8 cellular contexts compared by ENCODE assay signal in the genomic region with DNA sequence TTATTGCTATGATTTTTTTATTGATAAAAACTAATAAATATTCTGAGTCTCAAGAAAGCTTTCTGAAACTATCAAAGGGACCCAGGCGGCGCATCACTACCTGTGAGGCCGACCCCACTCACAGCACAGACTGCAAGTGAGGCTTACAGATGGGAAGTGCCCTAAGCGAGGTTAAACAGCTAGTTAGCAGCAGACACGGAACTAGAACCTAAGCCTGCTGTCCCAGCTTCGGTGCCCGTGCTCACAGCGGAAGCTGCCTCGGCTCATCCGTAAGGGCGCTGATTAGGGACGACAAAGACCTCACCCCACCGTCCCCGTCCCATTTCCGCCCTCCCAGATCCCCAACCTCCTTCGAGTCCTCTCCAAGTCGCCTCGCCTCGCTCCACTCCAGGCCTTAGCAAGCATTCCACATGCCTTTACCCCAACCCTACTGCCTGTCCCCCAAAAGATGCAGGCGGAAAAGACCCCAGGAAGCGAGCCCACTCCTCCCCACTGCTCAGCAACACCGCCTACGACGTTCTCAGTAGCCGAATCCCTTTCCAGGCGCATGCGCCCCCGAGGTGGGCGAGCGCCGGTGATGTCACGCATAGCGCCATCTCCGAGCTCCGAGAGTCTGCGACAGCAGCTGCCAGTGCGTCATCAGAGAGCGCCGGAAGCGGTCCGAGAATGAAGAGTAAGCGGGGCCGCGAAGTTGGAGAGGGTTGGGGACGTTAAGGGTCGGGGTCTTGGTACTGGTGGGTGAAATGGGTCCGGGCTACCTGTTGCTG. TPM values are rescaled to one million over a fixed set of nuclear protein-coding genes. Genes with fewer than 3 reads are reported as not detected.
A peak's percentile ranks its signal among the peaks of the same experiment; 100 is the strongest.
DNase-seq lines count a peak whose midpoint lies in the region; ATAC-seq, FAIRE-seq and TF ChIP-seq lines count a peak whose summit lies in the region.

A gene with protein sequence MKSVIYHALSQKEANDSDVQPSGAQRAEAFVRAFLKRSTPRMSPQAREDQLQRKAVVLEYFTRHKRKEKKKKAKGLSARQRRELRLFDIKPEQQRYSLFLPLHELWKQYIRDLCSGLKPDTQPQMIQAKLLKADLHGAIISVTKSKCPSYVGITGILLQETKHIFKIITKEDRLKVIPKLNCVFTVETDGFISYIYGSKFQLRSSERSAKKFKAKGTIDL (plus strand): TSS at position 631 of the 767 bp plus-strand sequence. CDS start 36 bp downstream, at position 667.

- no peaks in the 10 kb centered on the region for H3K9me3 ChIP-seq in kidney (ENCODE audit: control insufficient read depth in 1 of 2, low read length in 2 of 2)

- no peak for FAIRE-seq in kidney (lab: Jason Lieb, UNC)

- TF ChIP-seq CTCF in AG09309 (IDR thresholded peaks at IDR 0.05; ENCODE audit: control insufficient read depth, insufficient read depth, low read depth, low read length, missing control alignments) (no peak), kidney (IDR thresholded peaks at IDR 0.05; ENCODE audit: borderline replicate concordance, extremely low read depth, insufficient read depth) (no peak)

- ATAC-seq in GM19025 (IDR thresholded peaks at IDR 0.05; ENCODE audit: low read depth, unreplicated experiment) = peak; percentile 66
- peak; percentile 57 for ATAC-seq in HG03342 (IDR thresholded peaks at IDR 0.05; ENCODE audit: unreplicated experiment)

- H3K4me3 ChIP-seq in AG09309 (ENCODE audit: control insufficient read depth, low read depth, low read length) = peak within 1 kb of the TSS; percentile 93
- peak within 1 kb of the TSS; percentile 90 to 94 for H3K4me3 ChIP-seq in kidney (ENCODE audit: low read length in 2 of 2)

- H3K27ac ChIP-seq in kidney (ENCODE audit: low read depth in 2 of 2, low read length in 2 of 2) = peak within 1 kb of the TSS; percentile 95

- intact Hi-C loops in kidney (cut with DNase I) = no loop called here

- DNase-seq in AG09309 (ENCODE audit: low read depth) (peak; percentile 72), NCI-H460 (ENCODE audit: extremely low read depth, low read depth) (peak; percentile 89), cerebellar nuclear complex (lab: John Stamatoyannopoulos, UW) (peak; percentile 59 to 81), kidney (peak; percentile 99)
- peak; percentile 98 for DNase-seq in activated CD4-positive, CD25-positive, alpha-beta regulatory T cell treated with anti-CD3 and anti-CD28 coated beads, Interleukin-2, amount 50 U/mL, for 72 hours
- peak; percentile 99 for DNase-seq in stimulated activated CD4-positive, alpha-beta T cell treated with anti-CD3 and anti-CD28 coated beads, Interleukin-15, amount 100 ng/mL, for 24 hours

- H3K36me3 ChIP-seq in kidney (ENCODE audit: control insufficient read depth in 1 of 2, insufficient read depth in 2 of 2, low read length in 2 of 2) = peaks cover 3 to 11% of the 10 kb centered on the region in 2 donors

- peak within 1 kb of the TSS; percentile 90 to 98 for H3K9ac ChIP-seq in kidney (ENCODE audit: low read length in 2 of 2)

- peaks cover 0 to 9% of the 10 kb centered on the region in 2 donors for H3K4me1 ChIP-seq in kidney (ENCODE audit: control insufficient read depth in 1 of 2, insufficient read depth in 1 of 2, low read depth in 1 of 2, low read length in 2 of 2)

RNA-seq across cellular contexts. Expression of the gene that starts here (rescaled TPM):
- total RNA-seq in NCI-H460 (2014; rRNA removed; shearing (Covaris generic)) = 48.0 and 60.9 TPM in 2 replicates
- polyA plus RNA-seq in NCI-H460 (2014; cell fraction: nucleus; rRNA removed) = 83.7 and 112 TPM in 2 replicates
- total RNA-seq in kidney = 60.5 TPM
- 87.9 TPM for polyA plus RNA-seq in kidney (ENCODE audit: insufficient read depth, low read depth, low replicate concordance)

Comparison
In these comparisons a context has a peak if more than half of its experiments do, and no peak if none do; other contexts are left out.
1. Peak in every context shown above with its lines: DNase-seq, ATAC-seq, H3K4me3 ChIP-seq and H3K27ac ChIP-seq.